Comparison of ENCODE assay signal across 12 cellular contexts in the genomic region with DNA sequence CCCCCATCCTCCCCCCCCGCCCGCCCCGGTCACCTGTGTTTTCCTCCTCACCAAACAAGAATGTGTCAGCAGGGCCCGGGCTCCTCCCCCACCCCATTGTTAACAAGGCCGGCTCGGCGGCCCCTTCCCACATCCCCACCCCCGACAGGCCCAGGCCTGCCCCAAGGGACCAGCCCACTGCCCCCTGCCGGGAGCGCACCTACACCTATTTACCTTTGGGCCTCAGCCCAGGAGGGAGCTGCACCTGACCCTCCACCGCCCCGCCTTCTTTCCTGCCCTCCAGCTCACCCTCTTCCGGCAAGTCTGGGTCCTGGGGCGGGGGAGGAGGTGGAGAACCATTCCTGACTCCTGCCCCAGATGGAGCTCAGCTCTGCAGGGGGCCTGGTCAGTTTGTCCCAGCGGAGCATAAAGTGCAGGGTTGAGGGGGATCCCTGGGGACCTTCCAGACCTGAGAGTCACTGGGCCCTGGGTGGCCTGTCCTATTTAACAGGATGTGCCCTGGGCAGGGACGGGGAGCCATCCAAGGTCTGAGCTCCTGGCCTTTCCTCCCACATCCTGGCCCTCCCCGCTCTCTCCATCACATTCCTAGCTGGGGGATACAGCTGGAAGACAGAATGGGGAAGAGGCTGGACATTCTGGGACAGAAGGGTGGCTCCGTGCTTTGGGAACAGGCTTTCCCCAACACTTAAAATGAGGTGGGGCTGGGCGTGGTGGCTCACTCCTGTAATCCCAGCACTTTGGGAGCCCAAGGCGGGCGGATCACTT. TPM values are rescaled to one million over a fixed set of nuclear protein-coding genes. Genes with fewer than 3 reads are reported as not detected.
DNase-seq lines count a peak whose midpoint lies in the region; ATAC-seq and TF ChIP-seq lines count a peak whose summit lies in the region.
"Had no signal": no experiment of that assay in that cellular context is flagged by ENCODE, and none has a peak within 500 bp of the region (broad histone marks: within the 10 kb centered on the region; RNA-seq: fewer than 3 reads in every experiment).

No MANE protein-coding gene starts in this region.

- H3K9me2 ChIP-seq in PC-3 (replicated peaks; ENCODE audit: low read length) = no peaks in the 10 kb centered on the region

- H3F3A ChIP-seq in PC-3 (ENCODE audit: low read length, unreplicated experiment) = no peaks in the 10 kb centered on the region

- no peak overlapping the region for H3K27ac ChIP-seq in PC-3 (ENCODE audit: low read length)
- no peak overlapping the region for H3K27ac ChIP-seq in upper lobe of right lung
- H3K27ac ChIP-seq: gastrocnemius medialis had no signal

- peak; percentile 84 for ATAC-seq in PC-3
- ATAC-seq in upper lobe of right lung = peak; percentile 87
- ATAC-seq in GM21825 (IDR thresholded peaks at IDR 0.05; ENCODE audit: unreplicated experiment) = no peak
- ATAC-seq: gastrocnemius medialis had no signal

- CTCF ChIA-PET in PC-3 (lab: Charles Lee) = interaction anchor here (0.5 to 0.8 kb wide), 6 partner anchors 8 to 214 kb away, joined by 3 to 5 read pairs (median 4); partner anchors contain the start of gene FOXJ1

- 36 to 44% methylated on average over 12 to 13 of the region's 21 CpGs for WGBS in lower leg skin, 2 donors

- H3K27me3 ChIP-seq in PC-3 (ENCODE audit: low read length) (no peaks in the 10 kb centered on the region), upper lobe of right lung (peaks cover 6% of the 10 kb centered on the region)

- TF ChIP-seq POLR2A in lower leg skin (IDR thresholded peaks at IDR 0.05) = no peak

- TF ChIP-seq CTCF in LNCaP clone FGC (IDR thresholded peaks at IDR 0.05; ENCODE audit: control insufficient read depth, extremely low read depth, insufficient read depth) (peak; percentile 24; the same call in 1 of the 2 replicates), PC-3 (conservative IDR thresholded peaks at IDR 0.05; ENCODE audit: low read depth, low read length) (peak; percentile 38; the same call in 1 of the 2 replicates), upper lobe of right lung (IDR thresholded peaks at IDR 0.05) (no peak), lower leg skin (IDR thresholded peaks at IDR 0.05) (no peak)

- no peaks in the 10 kb centered on the region for H3K79me2 ChIP-seq in PC-3 (ENCODE audit: low read length)

- POLR2A ChIA-PET in PC-3 (lab: Charles Lee; ENCODE audit: unreplicated experiment) = interaction anchor here (0.6 kb wide), 1 partner anchor 10 kb away, joined by 3 read pairs; no protein-coding TSS in a partner anchor

- intact Hi-C loops in PC-3 (cut with micrococcal nuclease) (no loop called here), upper lobe of right lung (cut with DNase I) (no loop called here), lower leg skin (cut with DNase I; ENCODE audit: low total_unique reads) (no loop called here)

- no peak overlapping the region for H3K9ac ChIP-seq in PC-3 (ENCODE audit: low read length)

- no TSS peak for BruUV-seq in PC-3 (replicated peaks; lab: Mats Ljungman, UMichigan)

- H2AFZ ChIP-seq in PC-3 (ENCODE audit: low read length) = peak overlapping the region; percentile 75

- peak overlapping the region; percentile 3 for H3K4me3 ChIP-seq in LNCaP clone FGC (ENCODE audit: low read depth, low read length)
- peak overlapping the region; percentile 47 for H3K4me3 ChIP-seq in PC-3 (ENCODE audit: low read length)
- peak overlapping the region; percentile 8 for H3K4me3 ChIP-seq in upper lobe of right lung
- no peak overlapping the region for H3K4me3 ChIP-seq in lower leg skin (ENCODE audit: low read depth, poor library complexity, severe bottlenecking)
- H3K4me3 ChIP-seq: gastrocnemius medialis had no signal

- H3K9me3 ChIP-seq in PC-3 (ENCODE audit: low read length) (no peaks in the 10 kb centered on the region), upper lobe of right lung (no peaks in the 10 kb centered on the region)
- H3K9me3 ChIP-seq: gastrocnemius medialis had no signal

- peak; percentile 82 for DNase-seq in LNCaP clone FGC (ENCODE audit: low read depth)
- DNase-seq in PC-3 = peak; percentile 84
- peak; percentile 69 for DNase-seq in iPS-NIHi7 (ENCODE audit: extremely low spot score)
- DNase-seq in upper lobe of right lung = peak; percentile 88
- DNase-seq in retina = no peak
- DNase-seq in lower leg skin (ENCODE audit: low spot score in 2 of 2) = no peak
- DNase-seq: caudate nucleus; gastrocnemius medialis; GF-D8; stimulated activated CD4-positive, alpha-beta T cell treated with anti-CD3 and anti-CD28 coated beads, Interleukin-1b, Interleukin-23, amount 100 ng/mL, for 48 hours had no signal

- peaks cover 12% of the 10 kb centered on the region for H3K4me1 ChIP-seq in PC-3 (ENCODE audit: insufficient read depth, low read length)
- peaks cover 2% of the 10 kb centered on the region for H3K4me1 ChIP-seq in upper lobe of right lung

- H3K36me3 ChIP-seq in PC-3 (ENCODE audit: low read depth, low read length) (no peaks in the 10 kb centered on the region), upper lobe of right lung (no peaks in the 10 kb centered on the region)
- H3K36me3 ChIP-seq: gastrocnemius medialis had no signal

- peak overlapping the region; percentile 85 for H3K4me2 ChIP-seq in PC-3 (ENCODE audit: low read length)

- no peaks in the 10 kb centered on the region for H4K20me1 ChIP-seq in PC-3 (ENCODE audit: low read length)

RNA-seq across cellular contexts. Expression of gene FOXJ1, which starts 8.3 kb away (rescaled TPM):
- 0.26 and 0.69 TPM in 2 replicates for total RNA-seq in PC-3 (2014; rRNA removed)
- 2.9 TPM for total RNA-seq in upper lobe of right lung
- 1 to 10 TPM; 1.2 to 2.4 (median 1.8) TPM for total RNA-seq in lower leg skin
- total RNA-seq: activated T-helper 1 cell treated with anti-CD3 and anti-CD28 coated beads, Interleukin-12 subunit alpha, Interleukin-12 subunit beta, Interleukin-2, Interleukin-4 antibody, amounts not matched to agents 30 ng/mL and 10 ng/mL and 1 ng/mL, durations not matched to agents 14 hours and 24 hours and 36 hours had no signal

RNA-seq across cellular contexts. Expression of gene EXOC7, which starts 29.2 kb away (rescaled TPM):
- 153 and 173 TPM in 2 replicates for total RNA-seq in PC-3 (2014; rRNA removed)
- 121 TPM for total RNA-seq in upper lobe of right lung
- total RNA-seq in lower leg skin = 10 to 100 TPM; 52.5 to 78.4 (median 72.3) TPM

RNA-seq across cellular contexts. Expression of gene ZACN, which starts 53.8 kb away (rescaled TPM):
- total RNA-seq in PC-3 (2014; rRNA removed) = 0.11 TPM in 1 of 2 replicates, not detected in the other
- not detected for total RNA-seq in upper lobe of right lung
- total RNA-seq in lower leg skin = not detected
- total RNA-seq: gastrocnemius medialis had no signal

RNA-seq across cellular contexts. Expression of gene GALR2, which starts 58.2 kb away (rescaled TPM):
- total RNA-seq in PC-3 (2014; rRNA removed) (0.69 and 2.2 TPM in 2 replicates), upper lobe of right lung (not detected), lower leg skin (under 1 TPM in 2 of 4 donors, not detected in 2; 0.17 to 0.97 TPM)

Comparison
In these comparisons a context has a peak if more than half of its experiments do, and no peak if none do; other contexts are left out.
1. DNase-seq: peak in LNCaP clone FGC (single experiment), PC-3 (single experiment), iPS-NIHi7 (single experiment) and upper lobe of right lung (single experiment); none in retina (single experiment) and lower leg skin (0 of 2).
2. CTCF ChIP-seq: peak in LNCaP clone FGC (single experiment) and PC-3 (single experiment); none in upper lobe of right lung (single experiment) and lower leg skin (0 of 3).